In the genomic region with DNA sequence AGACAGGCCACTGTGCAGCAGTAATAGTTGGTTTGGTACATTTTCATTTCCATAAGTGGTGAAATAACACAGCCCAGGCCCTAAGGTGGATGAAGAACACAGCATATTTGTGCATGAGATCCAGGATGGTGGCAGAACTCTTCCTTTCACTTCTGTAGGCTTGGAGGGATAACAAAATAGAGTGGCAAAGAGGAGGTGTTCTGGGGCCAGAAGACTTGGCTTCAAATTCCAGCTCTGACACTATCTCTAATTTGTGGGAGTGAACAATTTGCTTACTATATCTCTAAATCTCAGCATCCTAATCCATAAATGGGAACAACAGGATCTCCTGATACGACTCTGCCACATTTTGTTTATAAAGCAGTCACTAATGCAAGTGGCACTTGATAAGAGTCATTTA, we compare ENCODE assay signal across 29 cellular contexts.
"Had no signal": no experiment of that assay in that cellular context is flagged by ENCODE, and none has a peak within 500 bp of the region (broad histone marks: within the 10 kb centered on the region; RNA-seq: fewer than 3 reads in every experiment).

No MANE protein-coding gene starts in this region.

- H3K4me3 ChIP-seq: neural progenitor cell, pancreas, psoas muscle, skin epidermis, smooth muscle cell, spleen, suprapubic skin, testis, tibial artery, transverse colon, upper lobe of right lung, uterus had no signal

- H3K27ac ChIP-seq: neural progenitor cell, pancreas, psoas muscle, skin epidermis, spleen, suprapubic skin, testis, tibial artery, transverse colon, upper lobe of right lung, uterus had no signal

- DNase-seq: naive thymus-derived CD4-positive, alpha-beta T cell; natural killer cell; occipital lobe; psoas muscle; right cardiac atrium; spleen; stimulated activated CD4-positive, alpha-beta T cell treated with anti-CD3 and anti-CD28 coated beads, Interleukin-12 subunit alpha, Interleukin-12 subunit beta, amount 100 ng/mL, for 4 hours; stimulated activated CD4-positive, alpha-beta T cell treated with anti-CD3 and anti-CD28 coated beads, Interleukin-1b, Interleukin-23, amount 100 ng/mL, for 48 hours; stimulated activated CD4-positive, alpha-beta T cell treated with anti-CD3 and anti-CD28 coated beads, Interleukin-4, amount 100 ng/mL, for 1 hour; stimulated activated CD4-positive, alpha-beta T cell treated with anti-CD3 and anti-CD28 coated beads, Interleukin-4, amount 100 ng/mL, for 4 hours; stimulated activated CD8-positive, alpha-beta memory T cell treated with anti-CD3 and anti-CD28 coated beads, Interleukin-4, amount 100 ng/mL, for 48 hours; stimulated activated naive CD4-positive, alpha-beta T cell; stimulated activated naive CD8-positive, alpha-beta T cell treated with anti-CD3 and anti-CD28 coated beads, Interleukin-15, amount 100 ng/mL, for 72 hours; stimulated activated naive CD8-positive, alpha-beta T cell treated with anti-CD3 and anti-CD28 coated beads, Interleukin-15, Interleukin-2, amounts not matched to agents 100 U/mL and 50 U/mL, for 24 hours; substantia nigra; testis; tibial artery; transverse colon; upper lobe of right lung; uterus had no signal

- H3K27me3 Mint-ChIP-seq: naive thymus-derived CD4-positive, alpha-beta T cell; stimulated activated memory B cell treated with anti-CD40 and anti-IgM and Interleukin-4, amounts not matched to agents 10 μg/mL and 1 μg/mL and 100 μg/mL, for 72 hours; stimulated activated naive CD8-positive, alpha-beta T cell treated with anti-CD3 and anti-CD28 coated beads, Interleukin-15, amount 100 ng/mL, for 72 hours; type B pancreatic cell had no signal

- H3K9ac ChIP-seq: neural progenitor cell had no signal

- H3K27me3 ChIP-seq: neural progenitor cell, pancreas, spleen, suprapubic skin, testis, tibial artery, transverse colon, upper lobe of right lung, uterus had no signal

- H2AFZ ChIP-seq: neural progenitor cell had no signal

- ATAC-seq: naive thymus-derived CD4-positive, alpha-beta T cell; natural killer cell; pancreas; psoas muscle; right cardiac atrium; sciatic nerve; stimulated activated memory B cell treated with anti-CD40 and anti-IgM and Interleukin-4, amounts not matched to agents 10 μg/mL and 1 μg/mL and 100 μg/mL, for 72 hours; stimulated activated naive CD8-positive, alpha-beta T cell treated with anti-CD3 and anti-CD28 coated beads, Interleukin-15, amount 100 ng/mL, for 72 hours; stimulated activated naive CD8-positive, alpha-beta T cell treated with anti-CD3 and anti-CD28 coated beads, Interleukin-15, Interleukin-2, amounts not matched to agents 100 U/mL and 50 U/mL, for 24 hours; upper lobe of right lung had no signal

- H3K4me1 ChIP-seq: psoas muscle, spleen, suprapubic skin, testis, tibial artery, transverse colon, upper lobe of right lung, uterus had no signal

- H3K36me3 ChIP-seq: neural progenitor cell, uterus had no signal

- H3K9me3 ChIP-seq: pancreas, psoas muscle, spleen, suprapubic skin, testis, tibial artery, transverse colon, upper lobe of right lung, uterus had no signal

- H3K4me1 Mint-ChIP-seq: nephron; stimulated activated memory B cell treated with anti-CD40 and anti-IgM and Interleukin-4, amounts not matched to agents 10 μg/mL and 1 μg/mL and 100 μg/mL, for 72 hours; stimulated activated naive CD8-positive, alpha-beta T cell treated with anti-CD3 and anti-CD28 coated beads, Interleukin-15, amount 100 ng/mL, for 72 hours had no signal

- H3K4me3 Mint-ChIP-seq: naive thymus-derived CD4-positive, alpha-beta T cell; natural killer cell; nephron; neural progenitor cell; stimulated activated memory B cell treated with anti-CD40 and anti-IgM and Interleukin-4, amounts not matched to agents 10 μg/mL and 1 μg/mL and 100 μg/mL, for 72 hours; stimulated activated naive CD8-positive, alpha-beta T cell treated with anti-CD3 and anti-CD28 coated beads, Interleukin-15, amount 100 ng/mL, for 72 hours; type B pancreatic cell had no signal

- H3K27ac Mint-ChIP-seq: naive thymus-derived CD4-positive, alpha-beta T cell; nephron; neural progenitor cell; stimulated activated memory B cell treated with anti-CD40 and anti-IgM and Interleukin-4, amounts not matched to agents 10 μg/mL and 1 μg/mL and 100 μg/mL, for 72 hours; type B pancreatic cell had no signal

- H3K9me3 Mint-ChIP-seq: natural killer cell; nephron; neural progenitor cell; stimulated activated memory B cell treated with anti-CD40 and anti-IgM and Interleukin-4, amounts not matched to agents 10 μg/mL and 1 μg/mL and 100 μg/mL, for 72 hours; stimulated activated naive CD8-positive, alpha-beta T cell treated with anti-CD3 and anti-CD28 coated beads, Interleukin-15, amount 100 ng/mL, for 72 hours; type B pancreatic cell had no signal

- H3K4me2 ChIP-seq: neural progenitor cell, smooth muscle cell had no signal
